31 cellular contexts compared by ENCODE assay signal in genomic region chr1:86769065-86769464, GRCh38.
A peak's percentile ranks its signal among the peaks of the same experiment; 100 is the strongest.
DNase-seq lines count a peak whose midpoint lies in the region; ATAC-seq, FAIRE-seq and TF ChIP-seq lines count a peak whose summit lies in the region.
"Had no signal": no experiment of that assay in that cellular context is flagged by ENCODE, and none has a peak within 500 bp of the region (broad histone marks: within the 10 kb centered on the region; RNA-seq: fewer than 3 reads in every experiment).

No MANE protein-coding gene starts in this region.

- BruUV-seq in HepG2 (replicated peaks; lab: Mats Ljungman, UMichigan) (no TSS peak), K562 (replicated peaks; lab: Mats Ljungman, UMichigan) (no TSS peak)

- no peaks in the 10 kb centered on the region for H4K20me1 ChIP-seq in HepG2 (ENCODE audit: insufficient read depth, low read length)
- no peaks in the 10 kb centered on the region for H4K20me1 ChIP-seq in K562 (replicated peaks; ENCODE audit: control insufficient read depth, insufficient read depth, low read length)
- H4K20me1 ChIP-seq: BLaER1; BLaER1 treated with 17β-estradiol and CSF1 and Interleukin-3, amounts not matched to agents 10 nM and 100 nM had no signal

- ATAC-seq in HepG2 (no peak), right lobe of liver (no peak), K562 (no peak)
- ATAC-seq: A549; CD8-positive, alpha-beta T cell had no signal

- FAIRE-seq in HepG2 (lab: Jason Lieb, UNC): no peak
- FAIRE-seq in K562 (lab: Jason Lieb, UNC): no peak
- FAIRE-seq: A204.1, A549, D721Med had no signal

- H3K79me2 ChIP-seq in HepG2 (ENCODE audit: insufficient read depth, low read length) (no peaks in the 10 kb centered on the region), K562 (ENCODE audit: control insufficient read depth, insufficient read depth, low read length) (no peaks in the 10 kb centered on the region)

- H3K9me3 ChIP-seq in HepG2 (ENCODE audit: low read length) (peaks cover 9% of the 10 kb centered on the region), right lobe of liver (no peaks in the 10 kb centered on the region), K562 (replicated peaks; ENCODE audit: control insufficient read depth, insufficient read depth, low read depth, low read length) (peaks cover 4% of the 10 kb centered on the region)
- H3K9me3 ChIP-seq: A549, BE2C, BLaER1, Caco-2 had no signal

- intact Hi-C loops in HepG2 (cut with micrococcal nuclease; ENCODE audit: unreplicated experiment) (no loop called here), right lobe of liver (cut with DNase I) (no loop called here), K562 (cut with micrococcal nuclease) (no loop called here)

- TF ChIP-seq RAD21 in HepG2 (CRISPR knock-in tag; IDR thresholded peaks at IDR 0.05) (no peak), K562 (CRISPR knock-in tag; conservative IDR thresholded peaks at IDR 0.05 in 1 of 2, IDR thresholded peaks at IDR 0.05 in 1 of 2) (no peak)

- no peaks in the 10 kb centered on the region for H3K36me3 ChIP-seq in HepG2 (replicated peaks in 1 of 2; ENCODE audit: control insufficient read depth in 1 of 2, insufficient read depth in 2 of 2, low read length in 2 of 2)
- no peaks in the 10 kb centered on the region for H3K36me3 ChIP-seq in right lobe of liver
- H3K36me3 ChIP-seq in K562 (ENCODE audit: control insufficient read depth, insufficient read depth, low read length): no peaks in the 10 kb centered on the region
- H3K36me3 ChIP-seq: BE2C, BLaER1 had no signal

- in situ Hi-C loops in HepG2 (cut with HindIII; ENCODE audit: extremely low pct_ligation_motif_present, low pct_unique_long_range_greater_than_20kb): no loop called here
- in situ Hi-C loops in K562 (cut with MboI): no loop called here

- H2AFZ ChIP-seq in HepG2 (ENCODE audit: low read length) (no peak overlapping the region), K562 (ENCODE audit: low read depth, low read length) (no peak overlapping the region)

- TF ChIP-seq EP300 in HepG2 (IDR thresholded peaks at IDR 0.05; ENCODE audit: low read depth in 2 of 2, low read length in 2 of 2): no peak
- no peak for TF ChIP-seq EP300 in HepG2 (CRISPR knock-in tag; IDR thresholded peaks at IDR 0.05; ENCODE audit: borderline replicate concordance)
- TF ChIP-seq EP300 in K562 (IDR thresholded peaks at IDR 0.05; ENCODE audit: low read length): no peak

- POLR2A ChIA-PET in HepG2 (lab: Yijun Ruan, JAX) (no interaction called here), K562 (lab: Yijun Ruan, JAX) (interaction anchor here (1.2 kb wide), 1 partner anchor 15 kb away, joined by 3 read pairs; no protein-coding TSS in a partner anchor)

- H3K9me1 ChIP-seq in K562 (ENCODE audit: control insufficient read depth, insufficient read depth, low read length): no peaks in the 10 kb centered on the region

- H3K27me3 ChIP-seq in HepG2 (ENCODE audit: control insufficient read depth in 1 of 2, insufficient read depth in 2 of 2, low read length in 2 of 2): no peaks in the 10 kb centered on the region
- no peaks in the 10 kb centered on the region for H3K27me3 ChIP-seq in right lobe of liver
- no peaks in the 10 kb centered on the region; a peak in 1 of 5 replicates for H3K27me3 ChIP-seq in K562 (ENCODE audit: control insufficient read depth in 2 of 2, insufficient read depth in 2 of 2, low read length in 2 of 2)
- H3K27me3 ChIP-seq: BE2C; BLaER1; BLaER1 treated with 17β-estradiol and CSF1 and Interleukin-3, amounts not matched to agents 10 nM and 100 nM had no signal

- H3K4me1 ChIP-seq in HepG2 (ENCODE audit: insufficient read depth, low read length) (peaks cover 23% of the 10 kb centered on the region), right lobe of liver (no peaks in the 10 kb centered on the region), K562 (replicated peaks in 1 of 2; ENCODE audit: control insufficient read depth in 2 of 2, insufficient read depth in 2 of 2, low read length in 2 of 2) (peaks cover 2 to 13% of the 10 kb centered on the region in 2 experiments; a peak in 4 of 5 replicates)

- CTCF ChIA-PET in HepG2 (lab: Yijun Ruan, JAX; ENCODE audit: low intra/inter-chr PET ratio, low total read pairs): no interaction called here
- CTCF ChIA-PET in K562 (lab: Yijun Ruan, JAX; ENCODE audit: low intra/inter-chr PET ratio): no interaction called here

- H3K27ac ChIP-seq in HepG2 (ENCODE audit: extremely low read length, insufficient read depth, low read length): no peak overlapping the region
- no peak overlapping the region for H3K27ac ChIP-seq in right lobe of liver
- no peak overlapping the region for H3K27ac ChIP-seq in K562 (ENCODE audit: extremely low read depth, low read depth, low read length)
- H3K27ac ChIP-seq: 22Rv1, A549, BLaER1, C4-2B had no signal

- H3K4me3 ChIP-seq in HepG2 (replicated peaks in 1 of 3; ENCODE audit: insufficient read depth in 1 of 3, low read depth in 2 of 3, low read length in 3 of 3) (no peak overlapping the region), right lobe of liver (no peak overlapping the region), K562 (no peak overlapping the region)
- H3K4me3 ChIP-seq: A549; BLaER1; BLaER1 treated with 17β-estradiol and CSF1 and Interleukin-3, amounts not matched to agents 10 nM and 100 nM had no signal

- H3K4me2 ChIP-seq in HepG2 (ENCODE audit: low read depth, low read length) (no peak overlapping the region), K562 (ENCODE audit: insufficient read depth, low read length) (no peak overlapping the region)
- H3K4me2 ChIP-seq: A549, BLaER1 had no signal

- H3K9ac ChIP-seq in HepG2 (ENCODE audit: insufficient read depth, low read depth, low read length) (no peak overlapping the region), K562 (ENCODE audit: insufficient read depth in 1 of 2, low read depth in 2 of 2, low read length in 2 of 2) (no peak overlapping the region)
- H3K9ac ChIP-seq: BLaER1; BLaER1 treated with 17β-estradiol and CSF1 and Interleukin-3, amounts not matched to agents 10 nM and 100 nM had no signal

- DNase-seq in HepG2 (ENCODE audit: low spot score) (no peak), right lobe of liver (no peak), K562 (ENCODE audit: extremely low read depth in 1 of 4, low spot score in 3 of 4) (no peak), nucleus accumbens (lab: John Stamatoyannopoulos, UW) (no peak)
- DNase-seq: 8988T; ACHN; AML-193; BE2C; C1 segment of cervical spinal cord; Caco-2; Calu3; CD4-positive, alpha-beta memory T cell; CD4-positive, alpha-beta T cell; CD4-positive, CD25-positive, alpha-beta regulatory T cell; CD8-positive, alpha-beta memory T cell; CD8-positive, alpha-beta T cell; COR-L47; DMS 273 treated with DMSO at 0.1 percent for 48 hours; DMS153; DMS53; DMS79; DMS79 treated with DMSO at 0.1 percent for 48 hours; DND-41; EL had no signal

- WGBS in HepG2 (ENCODE audit: low lambda C conversion rate): 95% methylated on average over 4 of the region's 4 CpGs
- WGBS in right lobe of liver (ENCODE audit: insufficient coverage, low coverage, low lambda C conversion rate, missing lambda C conversion rate): 84% methylated on average over 4 of the region's 4 CpGs
- WGBS in K562 (ENCODE audit: insufficient coverage, low coverage, missing lambda C conversion rate): 78% methylated on average over 3 of the region's 4 CpGs

- TF ChIP-seq CTCF in HepG2 (CRISPR knock-in tag; IDR thresholded peaks at IDR 0.05): no peak
- TF ChIP-seq CTCF in right lobe of liver (IDR thresholded peaks at IDR 0.05): no peak
- no peak for TF ChIP-seq CTCF in K562 (IDR thresholded peaks at IDR 0.05 in 2 of 3, conservative IDR thresholded peaks at IDR 0.05 in 1 of 3; ENCODE audit: insufficient read depth in 2 of 3, low read depth in 1 of 3, low read length in 3 of 3)

- TF ChIP-seq POLR2A in HepG2 (IDR thresholded peaks at IDR 0.05; ENCODE audit: insufficient read depth in 1 of 2, low read depth in 2 of 2, low read length in 2 of 2) (no peak), right lobe of liver (IDR thresholded peaks at IDR 0.05) (no peak), K562 (conservative IDR thresholded peaks at IDR 0.05) (no peak)

TF ChIP-seq in HepG2, 621 proteins besides CTCF, POLR2A, EP300 and RAD21 (continues in another document):
- peak; percentile 89 for TF ChIP-seq HNRNPK (IDR thresholded peaks at IDR 0.05; ENCODE audit: low read depth, low read length, poor library complexity, severe bottlenecking)

TF ChIP-seq in K562, 482 proteins besides CTCF, POLR2A, EP300 and RAD21 (continues in another document):
- TF ChIP-seq PCBP2 (IDR thresholded peaks at IDR 0.05; ENCODE audit: low read depth, low read length, poor library complexity, severe bottlenecking): peak; percentile 54
- TF ChIP-seq LCOR (CRISPR knock-in tag; IDR thresholded peaks at IDR 0.05): no peak
- peak; percentile 48; the same call in 1 of the 2 replicates for TF ChIP-seq ZNF512 (tag; IDR thresholded peaks at IDR 0.05)
- no peak for TF ChIP-seq E2F4 (CRISPR knock-in tag; IDR thresholded peaks at IDR 0.05; ENCODE audit: low read depth)
- no peak for TF ChIP-seq CBX1 (IDR thresholded peaks at IDR 0.05; ENCODE audit: low read depth)

Comparison
In these comparisons a context has a peak if more than half of its experiments do, and no peak if none do; other contexts are left out.
1. Of the 241 proteins assayed by ChIP-seq in both HepG2 and K562: peak only in HepG2: none; only in K562: PCBP2 and ZNF512; in both: HNRNPK; in neither: 238.